In the genomic region with DNA sequence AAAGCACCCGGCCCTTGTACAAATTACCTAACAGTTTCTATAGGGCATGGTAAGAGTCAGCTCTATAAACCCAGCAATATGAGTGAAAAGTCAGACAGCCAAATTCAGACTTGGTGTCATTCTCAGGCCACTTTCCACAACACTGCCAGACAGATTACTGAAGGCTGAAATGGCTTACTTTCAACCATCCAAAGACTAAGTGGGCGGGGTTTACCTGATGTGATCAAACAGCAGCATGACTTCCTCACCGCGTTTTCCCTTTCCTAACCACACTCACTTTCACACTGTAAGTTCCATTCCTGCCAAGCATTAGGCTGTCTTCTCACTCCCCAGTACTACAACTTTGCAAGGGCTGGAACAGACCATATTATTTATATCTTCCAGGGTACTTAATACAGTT, we compare ENCODE assay signal across 8 cellular contexts.
DNase-seq lines count a peak whose midpoint lies in the region; ATAC-seq and TF ChIP-seq lines count a peak whose summit lies in the region.

No MANE protein-coding gene starts in this region.

- H3K4me3 ChIP-seq in epithelial cell of esophagus (ENCODE audit: low read length): no peak overlapping the region

- ATAC-seq in GM18499 (IDR thresholded peaks at IDR 0.05; ENCODE audit: insufficient read depth, unreplicated experiment) (peak; percentile 67), GM21423 (IDR thresholded peaks at IDR 0.05; ENCODE audit: unreplicated experiment) (peak; percentile 87), HG03457 (IDR thresholded peaks at IDR 0.05; ENCODE audit: unreplicated experiment) (peak; percentile 84), HG02588 (IDR thresholded peaks at IDR 0.05; ENCODE audit: unreplicated experiment) (no peak)

- no peak for TF ChIP-seq CTCF in epithelial cell of esophagus (IDR thresholded peaks at IDR 0.05; ENCODE audit: insufficient read depth, low read depth, low read length, missing control alignments)

- peak; percentile 23 for DNase-seq in epithelial cell of esophagus (ENCODE audit: low read depth)
- DNase-seq in AML-193 (lab: John Stamatoyannopoulos, UW): no peak
- no peak for DNase-seq in SKM-1 treated with dmso at 0.1 percent for 144 hours (lab: John Stamatoyannopoulos, UW; ENCODE audit: unreplicated experiment)
- no peak for DNase-seq in occipital lobe (lab: John Stamatoyannopoulos, UW)
